10 cellular contexts compared by ENCODE assay signal in the genomic region with DNA sequence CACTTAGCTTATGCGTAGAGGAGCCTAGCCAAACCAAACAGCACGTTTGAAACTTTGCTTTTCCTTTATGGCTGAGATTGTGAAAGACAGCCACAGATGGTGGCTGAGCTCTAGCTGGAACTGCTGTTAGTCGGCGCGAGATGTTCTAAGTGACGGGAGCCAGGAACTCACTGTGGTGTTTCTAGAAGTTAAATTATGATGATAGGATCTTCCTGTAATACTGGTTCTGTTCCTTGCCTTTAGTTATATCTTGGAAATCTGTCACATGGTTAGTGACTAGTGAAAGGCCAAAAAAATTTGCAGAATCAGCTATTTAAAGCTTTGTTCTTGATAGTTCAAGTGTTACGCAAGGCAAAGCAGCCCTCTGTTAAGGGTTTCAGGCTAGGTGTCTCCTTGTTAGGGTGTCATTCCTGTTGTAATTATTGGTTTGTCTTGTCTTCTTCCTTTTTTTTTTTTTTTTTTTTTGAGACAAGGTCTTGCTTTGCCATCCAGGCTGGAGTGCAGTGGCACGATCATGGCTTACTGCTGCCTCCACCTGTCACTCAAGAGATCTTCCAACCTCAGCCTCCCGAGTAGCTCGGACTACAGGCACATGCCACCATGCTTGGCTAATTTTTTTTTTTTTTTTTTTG. TPM values are rescaled to one million over a fixed set of nuclear protein-coding genes. Genes with fewer than 3 reads are reported as not detected.
DNase-seq lines count a peak whose midpoint lies in the region; ATAC-seq, FAIRE-seq and TF ChIP-seq lines count a peak whose summit lies in the region.
"Had no signal": no experiment of that assay in that cellular context is flagged by ENCODE, and none has a peak within 500 bp of the region (broad histone marks: within the 10 kb centered on the region; RNA-seq: fewer than 3 reads in every experiment).

No MANE protein-coding gene starts in this region.

- no peak for TF ChIP-seq EP300 in A549 (IDR thresholded peaks at IDR 0.05)

- CTCF ChIA-PET in A549 (lab: Yijun Ruan, JAX) = no interaction called here

- H3K9me3 Mint-ChIP-seq in immature natural killer cell = no peaks in the 10 kb centered on the region
- H3K9me3 Mint-ChIP-seq: activated T-cell treated with anti-CD3 and anti-CD28 coated beads, Interleukin-2, amount 50 U/mL, for 24 hours; natural killer cell treated with Interleukin-12 subunit alpha and Interleukin-12 subunit beta and Interleukin-15 and Interleukin-18, amount 100 ng/mL, for 72 hours had no signal

- ATAC-seq in A549 = no peak
- ATAC-seq: natural killer cell treated with Interleukin-12 subunit alpha and Interleukin-12 subunit beta and Interleukin-15 and Interleukin-18, amount 100 ng/mL, for 72 hours had no signal

- H3K4me1 Mint-ChIP-seq in immature natural killer cell = no peaks in the 10 kb centered on the region

- DNase-seq in A549 (ENCODE audit: low read depth in 1 of 2, low spot score in 1 of 2) (no peak), NB4 (ENCODE audit: low read depth) (peak; percentile 43), coronary artery (ENCODE audit: low spot score) (no peak), myocyte (ENCODE audit: low read depth) (peak; percentile 89), frontal cortex (ENCODE audit: low spot score in 2 of 2) (no peak), COR-L47 (lab: John Stamatoyannopoulos, UW) (no peak), immature natural killer cell (no peak), NCI-H1417 treated with DMSO at 0.1 percent for 48 hours (lab: John Stamatoyannopoulos, UW) (no peak)
- DNase-seq: activated T-cell treated with anti-CD3 and anti-CD28 coated beads, Interleukin-2, amount 50 U/mL, for 24 hours had no signal

- H3K27ac Mint-ChIP-seq in immature natural killer cell = no peak overlapping the region
- H3K27ac Mint-ChIP-seq: activated T-cell treated with anti-CD3 and anti-CD28 coated beads, Interleukin-2, amount 50 U/mL, for 24 hours; natural killer cell treated with Interleukin-12 subunit alpha and Interleukin-12 subunit beta and Interleukin-15 and Interleukin-18, amount 100 ng/mL, for 72 hours had no signal

- POLR2A ChIA-PET in A549 (lab: Yijun Ruan, JAX) = no interaction called here

- peaks cover 6% of the 10 kb centered on the region; the same call in 2 of the 3 replicates for H3K4me1 ChIP-seq in A549

- no peak overlapping the region for H3K4me3 ChIP-seq in A549
- no peak overlapping the region for H3K4me3 ChIP-seq in NB4 (ENCODE audit: low read depth, low read length)
- H3K4me3 ChIP-seq in coronary artery = peak overlapping the region; percentile 35

- H3K4me3 Mint-ChIP-seq in immature natural killer cell = no peak overlapping the region
- H3K4me3 Mint-ChIP-seq: activated T-cell treated with anti-CD3 and anti-CD28 coated beads, Interleukin-2, amount 50 U/mL, for 24 hours; natural killer cell treated with Interleukin-12 subunit alpha and Interleukin-12 subunit beta and Interleukin-15 and Interleukin-18, amount 100 ng/mL, for 72 hours had no signal

- H3K27ac ChIP-seq in A549 = no peak overlapping the region
- peak overlapping the region; percentile 57 to 59 for H3K27ac ChIP-seq in coronary artery

- FAIRE-seq in A549 (lab: Jason Lieb, UNC) (no peak), frontal cortex (lab: Jason Lieb, UNC) (no peak)

- no peaks in the 10 kb centered on the region for H3K36me3 Mint-ChIP-seq in immature natural killer cell
- H3K36me3 Mint-ChIP-seq: natural killer cell treated with Interleukin-12 subunit alpha and Interleukin-12 subunit beta and Interleukin-15 and Interleukin-18, amount 100 ng/mL, for 72 hours had no signal

- TF ChIP-seq RAD21 in A549 (conservative IDR thresholded peaks at IDR 0.05 in 1 of 2, IDR thresholded peaks at IDR 0.05 in 1 of 2) = no peak

- TF ChIP-seq CTCF in A549 (IDR thresholded peaks at IDR 0.05) (no peak), NB4 (IDR thresholded peaks at IDR 0.05; ENCODE audit: low read depth, low read length) (no peak), coronary artery (IDR thresholded peaks at IDR 0.05) (no peak)

- peaks cover 2 to 4% (median 3%) of the 10 kb centered on the region in 3 donors for H3K27me3 Mint-ChIP-seq in immature natural killer cell (ENCODE audit: low read depth in 3 of 3)

- TF ChIP-seq POLR2A in A549 (IDR thresholded peaks at IDR 0.05; ENCODE audit: low read length) = no peak
- no peak for TF ChIP-seq POLR2A in NB4 (IDR thresholded peaks at IDR 0.05; ENCODE audit: extremely low read depth, insufficient read length)

- no peak overlapping the region for H3K4me2 ChIP-seq in A549

- 84% methylated on average over 10 of the region's 10 CpGs for WGBS in A549 (ENCODE audit: missing lambda C conversion rate)

- no peaks in the 10 kb centered on the region for H3K9me3 ChIP-seq in A549

TF ChIP-seq in A549, 52 proteins besides CTCF, POLR2A, EP300 and RAD21:
- TF ChIP-seq JUNB (IDR thresholded peaks at IDR 0.05) (no peak), TP53 (CRISPR knock-in tag; IDR thresholded peaks at IDR 0.05) (no peak), CBX2 (IDR thresholded peaks at IDR 0.05; ENCODE audit: borderline replicate concordance, low read depth) (no peak), GATA3 (IDR thresholded peaks at IDR 0.05; ENCODE audit: borderline replicate concordance) (no peak), MAFK (IDR thresholded peaks at IDR 0.05; ENCODE audit: partially characterized antibody) (peak; percentile 89)
- TF ChIP-seq, protein P1, sequence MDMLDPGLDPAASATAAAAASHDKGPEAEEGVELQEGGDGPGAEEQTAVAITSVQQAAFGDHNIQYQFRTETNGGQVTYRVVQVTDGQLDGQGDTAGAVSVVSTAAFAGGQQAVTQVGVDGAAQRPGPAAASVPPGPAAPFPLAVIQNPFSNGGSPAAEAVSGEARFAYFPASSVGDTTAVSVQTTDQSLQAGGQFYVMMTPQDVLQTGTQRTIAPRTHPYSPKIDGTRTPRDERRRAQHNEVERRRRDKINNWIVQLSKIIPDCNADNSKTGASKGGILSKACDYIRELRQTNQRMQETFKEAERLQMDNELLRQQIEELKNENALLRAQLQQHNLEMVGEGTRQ (IDR thresholded peaks at IDR 0.05) = no peak
- TF ChIP-seq, protein P2, sequence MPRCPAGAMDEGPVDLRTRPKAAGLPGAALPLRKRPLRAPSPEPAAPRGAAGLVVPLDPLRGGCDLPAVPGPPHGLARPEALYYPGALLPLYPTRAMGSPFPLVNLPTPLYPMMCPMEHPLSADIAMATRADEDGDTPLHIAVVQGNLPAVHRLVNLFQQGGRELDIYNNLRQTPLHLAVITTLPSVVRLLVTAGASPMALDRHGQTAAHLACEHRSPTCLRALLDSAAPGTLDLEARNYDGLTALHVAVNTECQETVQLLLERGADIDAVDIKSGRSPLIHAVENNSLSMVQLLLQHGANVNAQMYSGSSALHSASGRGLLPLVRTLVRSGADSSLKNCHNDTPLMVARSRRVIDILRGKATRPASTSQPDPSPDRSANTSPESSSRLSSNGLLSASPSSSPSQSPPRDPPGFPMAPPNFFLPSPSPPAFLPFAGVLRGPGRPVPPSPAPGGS (IDR thresholded peaks at IDR 0.05) = no peak
- TF ChIP-seq, protein P3, sequence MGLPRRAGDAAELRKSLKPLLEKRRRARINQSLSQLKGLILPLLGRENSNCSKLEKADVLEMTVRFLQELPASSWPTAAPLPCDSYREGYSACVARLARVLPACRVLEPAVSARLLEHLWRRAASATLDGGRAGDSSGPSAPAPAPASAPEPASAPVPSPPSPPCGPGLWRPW (IDR thresholded peaks at IDR 0.05) = no peak

RNA-seq across cellular contexts. Expression of a gene that starts 22.6 kb away (rescaled TPM):
- polyA plus RNA-seq in A549 (2011; rRNA removed) (25.9 and 32.6 TPM in 2 replicates), A549 (2017; fragmentation: RNase III; extraction: RNeasy Plus Mini Kit Qiagen cat#74134 plus additional on column Dnase treatment) (10.6 to 11.3 TPM (median 10.9 TPM) in 3 replicates), immature natural killer cell (under 1 TPM in 1 of 3 donors, not detected in 2; 0.41 TPM)
- 5.4 and 9.0 TPM in 2 replicates for polyA plus RNA-seq in A549 (2012; cell fraction: cytosol; rRNA removed)
- 3.7 and 4.2 TPM in 2 replicates for polyA plus RNA-seq in A549 (2012; cell fraction: nucleus; rRNA removed)
- 15.5 and 17.1 TPM in 2 replicates for polyA minus RNA-seq in A549 (2011; rRNA and poly(A)+ RNA removed)
- total RNA-seq in myocyte (12.5 and 15.1 TPM in 2 replicates), frontal cortex (9.0 TPM)
- 38.3 TPM for polyA plus RNA-seq in myocyte (2012)

Comparison
In these comparisons a context has a peak if more than half of its experiments do, and no peak if none do; other contexts are left out.
1. DNase-seq: peak in NB4 (single experiment) and myocyte (single experiment); none in A549 (0 of 2), coronary artery (single experiment), frontal cortex (0 of 2), COR-L47 (single experiment), immature natural killer cell (0 of 3) and NCI-H1417 treated with DMSO at 0.1 percent for 48 hours (single experiment).
2. H3K27ac ChIP-seq: peak in coronary artery (2 of 2); none in A549 (0 of 2).